ENCODE assay signal across 19 cellular contexts in genomic region chr15:91980502-91981267, GRCh38.
DNase-seq lines count a peak whose midpoint lies in the region; ATAC-seq and TF ChIP-seq lines count a peak whose summit lies in the region.
"Had no signal": no experiment of that assay in that cellular context is flagged by ENCODE, and none has a peak within 500 bp of the region (broad histone marks: within the 10 kb centered on the region; RNA-seq: fewer than 3 reads in every experiment).

No MANE protein-coding gene starts in this region.

- no peak overlapping the region for H4K91ac ChIP-seq in neuronal stem cell (ENCODE audit: low read depth, low read length, poor library complexity)

- TF ChIP-seq CTCF in coronary artery (IDR thresholded peaks at IDR 0.05), result no peak

- H3K4me3 Mint-ChIP-seq in activated CD8-positive, alpha-beta T cell treated with anti-CD3 and anti-CD28 coated beads, Interleukin-2, amount 10 ng/mL, durations not matched to agents 7 days and 5 days, result no peak overlapping the region

- no peaks in the 10 kb centered on the region for H3K4me1 Mint-ChIP-seq in activated CD8-positive, alpha-beta T cell treated with anti-CD3 and anti-CD28 coated beads, Interleukin-2, amount 10 ng/mL, durations not matched to agents 7 days and 5 days (ENCODE audit: low read depth)

- no peaks in the 10 kb centered on the region for H3K27me3 ChIP-seq in BLaER1 treated with 17β-estradiol and CSF1 and Interleukin-3, amounts not matched to agents 10 nM and 100 nM
- H3K27me3 ChIP-seq in neuronal stem cell (ENCODE audit: control insufficient read depth in 3 of 3, insufficient read depth in 3 of 3, low read depth in 1 of 3, low read length in 3 of 3), result no peaks in the 10 kb centered on the region
- H3K27me3 ChIP-seq: Peyer's patch had no signal

- H3K36me3 Mint-ChIP-seq in activated CD8-positive, alpha-beta T cell treated with anti-CD3 and anti-CD28 coated beads, Interleukin-2, amount 10 ng/mL, durations not matched to agents 7 days and 5 days (ENCODE audit: low read depth), result no peaks in the 10 kb centered on the region

- DNase-seq in coronary artery (ENCODE audit: low spot score) (no peak), left cardiac atrium (no peak), neuronal stem cell (ENCODE audit: low spot score) (no peak), NOMO-1 (lab: John Stamatoyannopoulos, UW; ENCODE audit: unreplicated experiment in 2 of 2) (no peak)
- no peak for DNase-seq in activated CD4-positive, alpha-beta T cell treated with anti-CD3 and anti-CD28 coated beads, Interleukin-2, amount 50 U/mL, for 48 hours
- DNase-seq in activated CD8-positive, alpha-beta T cell treated with anti-CD3 and anti-CD28 coated beads, Interleukin-2, amount 10 ng/mL, durations not matched to agents 7 days and 5 days, result no peak
- DNase-seq: AML-193, DMS153, GDM1, NCI-H2081, NCI-H2171 treated with DMSO at 0.1 percent for 48 hours, NCI-H446 treated with DMSO at 0.1 percent for 48 hours, Peyer's patch, SIG-M5 had no signal

- H3K27ac ChIP-seq in BLaER1 treated with 17β-estradiol and CSF1 and Interleukin-3, amounts not matched to agents 10 nM and 100 nM, result no peak overlapping the region
- H3K27ac ChIP-seq in coronary artery (peak overlapping the region; percentile 63 to 87), neuronal stem cell (replicated peaks; ENCODE audit: low read length) (no peak overlapping the region)
- H3K27ac ChIP-seq: 22Rv1, KMS-11, Peyer's patch had no signal

- no peaks in the 10 kb centered on the region for H3K79me1 ChIP-seq in neuronal stem cell (ENCODE audit: low read depth, low read length)

- no peaks in the 10 kb centered on the region for H3K36me3 ChIP-seq in BLaER1 treated with 17β-estradiol and CSF1 and Interleukin-3, amounts not matched to agents 10 nM and 100 nM
- no peaks in the 10 kb centered on the region for H3K36me3 ChIP-seq in neuronal stem cell (replicated peaks in 1 of 2; ENCODE audit: control insufficient read depth in 2 of 2, insufficient read depth in 2 of 2, low read length in 2 of 2)
- H3K36me3 ChIP-seq: HAP-1, Peyer's patch had no signal

- H3K9me3 Mint-ChIP-seq in activated CD8-positive, alpha-beta T cell treated with anti-CD3 and anti-CD28 coated beads, Interleukin-2, amount 10 ng/mL, durations not matched to agents 7 days and 5 days (ENCODE audit: insufficient read depth), result no peaks in the 10 kb centered on the region

- H3K4me2 ChIP-seq in BLaER1 treated with 17β-estradiol and CSF1 and Interleukin-3, amounts not matched to agents 10 nM and 100 nM, result peak overlapping the region in 9 of 11 experiments; percentile 10 to 56 (median 34); a peak in 13 of 22 replicates
- no peak overlapping the region for H3K4me2 ChIP-seq in neuronal stem cell (ENCODE audit: insufficient read depth, low read length, poor library complexity, severe bottlenecking)
- H3K4me2 ChIP-seq: KMS-11 had no signal

- H3K4me1 ChIP-seq in BLaER1 treated with 17β-estradiol and CSF1 and Interleukin-3, amounts not matched to agents 10 nM and 100 nM, result peaks cover 2 to 14% (median 9%) of the 10 kb centered on the region in 10 experiments; a peak in 19 of 20 replicates
- peaks cover 0 to 2% of the 10 kb centered on the region in 2 donors for H3K4me1 ChIP-seq in neuronal stem cell (ENCODE audit: control insufficient read depth in 2 of 2, insufficient read depth in 1 of 2, low read depth in 1 of 2, low read length in 2 of 2)
- H3K4me1 ChIP-seq: HAP-1, Peyer's patch had no signal

- H3K4me3 ChIP-seq in BLaER1 treated with 17β-estradiol and CSF1 and Interleukin-3, amounts not matched to agents 10 nM and 100 nM, result no peak overlapping the region
- H3K4me3 ChIP-seq in coronary artery (peak overlapping the region; percentile 25), neuronal stem cell (ENCODE audit: low read length in 2 of 2) (no peak overlapping the region)
- H3K4me3 ChIP-seq: HAP-1, Peyer's patch had no signal

- H2AK5ac ChIP-seq in neuronal stem cell (ENCODE audit: low read depth, low read length), result no peak overlapping the region

- no CpG with 5 or more reads among the region's 9 CpGs for WGBS in neuronal stem cell (ENCODE audit: extremely low coverage in 2 of 2, insufficient read length in 2 of 2, insufficient replicate concordance in 1 of 2), 2 donors

- H4K20me1 ChIP-seq in BLaER1 treated with 17β-estradiol and CSF1 and Interleukin-3, amounts not matched to agents 10 nM and 100 nM, result peaks cover 0 to 20% (median 4%) of the 10 kb centered on the region in 11 experiments; a peak in 8 of 22 replicates

- CTCF ChIA-PET in activated CD8-positive, alpha-beta T cell treated with anti-CD3 and anti-CD28 coated beads, Interleukin-2, amount 10 ng/mL, durations not matched to agents 7 days and 5 days (lab: Charles Lee), result interaction anchor here (1.0 kb wide), 1 partner anchor 9 kb away, joined by 3 read pairs; no protein-coding TSS in a partner anchor

- POLR2A ChIA-PET in activated CD8-positive, alpha-beta T cell treated with anti-CD3 and anti-CD28 coated beads, Interleukin-2, amount 10 ng/mL, durations not matched to agents 7 days and 5 days (lab: Charles Lee), result no interaction called here

- intact Hi-C loops in left cardiac atrium (cut with DNase I), result no loop called here

- no peak overlapping the region for H2BK120ac ChIP-seq in neuronal stem cell (ENCODE audit: low read depth, low read length)

- no peak overlapping the region for H4K8ac ChIP-seq in neuronal stem cell (ENCODE audit: low read depth, low read length)

- H3K14ac ChIP-seq in neuronal stem cell (ENCODE audit: low read length), result no peak overlapping the region

- peaks cover 3% of the 10 kb centered on the region for H3K27me3 Mint-ChIP-seq in activated CD8-positive, alpha-beta T cell treated with anti-CD3 and anti-CD28 coated beads, Interleukin-2, amount 10 ng/mL, durations not matched to agents 7 days and 5 days (ENCODE audit: low read depth)

- no peak overlapping the region for H2BK12ac ChIP-seq in neuronal stem cell (ENCODE audit: low read length)

- no peak overlapping the region for H3K4ac ChIP-seq in neuronal stem cell (ENCODE audit: low read length)

- ATAC-seq in left cardiac atrium (peak; percentile 80 to 85), GM19463 (IDR thresholded peaks at IDR 0.05; ENCODE audit: unreplicated experiment) (no peak)
- ATAC-seq in activated CD8-positive, alpha-beta T cell treated with anti-CD3 and anti-CD28 coated beads, Interleukin-2, amount 10 ng/mL, durations not matched to agents 7 days and 5 days, result no peak

- H3K27ac Mint-ChIP-seq in activated CD8-positive, alpha-beta T cell treated with anti-CD3 and anti-CD28 coated beads, Interleukin-2, amount 10 ng/mL, durations not matched to agents 7 days and 5 days, result no peak overlapping the region

- no peak overlapping the region for H3K23ac ChIP-seq in neuronal stem cell (ENCODE audit: low read depth, low read length, poor library complexity)

- peak overlapping the region; percentile 36 for H3K18ac ChIP-seq in neuronal stem cell (ENCODE audit: low read length)

- H3K9ac ChIP-seq in BLaER1 treated with 17β-estradiol and CSF1 and Interleukin-3, amounts not matched to agents 10 nM and 100 nM, result no peak overlapping the region
- H3K9ac ChIP-seq in neuronal stem cell (ENCODE audit: low read depth, low read length, poor library complexity), result no peak overlapping the region
- H3K9ac ChIP-seq: KMS-11 had no signal

- H3K9me3 ChIP-seq in BLaER1 treated with 17β-estradiol and CSF1 and Interleukin-3, amounts not matched to agents 10 nM and 100 nM (replicated peaks in 1 of 11), result no peaks in the 10 kb centered on the region
- H3K9me3 ChIP-seq in neuronal stem cell (replicated peaks in 1 of 2; ENCODE audit: control insufficient read depth in 2 of 2, insufficient read depth in 1 of 2, low read depth in 1 of 2, low read length in 2 of 2), result no peaks in the 10 kb centered on the region
- H3K9me3 ChIP-seq: HAP-1, Peyer's patch had no signal

- H2AFZ ChIP-seq in neuronal stem cell (ENCODE audit: low read length), result no peak overlapping the region

- no peak overlapping the region for H2BK5ac ChIP-seq in neuronal stem cell (ENCODE audit: low read length)

- no peak overlapping the region for H2BK15ac ChIP-seq in neuronal stem cell (ENCODE audit: low read length)

Comparison
In these comparisons a context has a peak if more than half of its experiments do, and no peak if none do; other contexts are left out.
1. H3K27ac ChIP-seq: peak in coronary artery (2 of 2); none in BLaER1 treated with 17β-estradiol and CSF1 and Interleukin-3, amounts not matched to agents 10 nM and 100 nM (0 of 11) and neuronal stem cell (single experiment).
2. ATAC-seq: peak in left cardiac atrium (2 of 2); none in activated CD8-positive, alpha-beta T cell treated with anti-CD3 and anti-CD28 coated beads, Interleukin-2, amount 10 ng/mL, durations not matched to agents 7 days and 5 days (single experiment) and GM19463 (single experiment).